In the genomic region with DNA sequence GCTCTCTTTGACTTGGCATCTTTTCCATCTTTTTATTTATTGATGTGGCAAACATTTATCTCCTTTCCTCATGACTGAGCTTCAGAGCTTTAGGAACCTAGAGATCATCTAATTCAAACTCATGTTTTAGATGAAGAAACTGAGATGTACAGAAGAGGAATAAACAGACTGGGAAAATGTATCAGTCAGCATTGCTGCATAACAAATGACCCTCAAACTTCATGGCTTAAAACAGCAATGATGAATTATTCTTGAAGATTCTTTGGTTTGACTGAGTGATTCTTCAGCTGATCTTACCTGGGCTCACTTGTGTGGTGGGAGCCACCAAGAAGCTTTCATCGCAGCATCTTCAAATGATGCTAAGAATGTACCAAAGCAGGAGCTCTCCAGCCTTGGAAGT, we compare ENCODE assay signal across 2 cellular contexts.
A peak's percentile ranks its signal among the peaks of the same experiment; 100 is the strongest.
TF ChIP-seq lines count a peak whose summit lies in the region.

No MANE protein-coding gene starts in this region.

TF ChIP-seq in HEK293, 187 proteins besides CTCF, POLR2A, EP300 and RAD21:
- peak; percentile 93 for TF ChIP-seq RBAK (tag by site-specific recombination; IDR thresholded peaks at IDR 0.05)
- TF ChIP-seq ZNF677 (tag by site-specific recombination; IDR thresholded peaks at IDR 0.05) = no peak
- TF ChIP-seq ZNF184 (tag by site-specific recombination; IDR thresholded peaks at IDR 0.05) = no peak

TF ChIP-seq in K562, 482 proteins besides CTCF, POLR2A, EP300 and RAD21:
- peak; percentile 81 for TF ChIP-seq RBM25 (IDR thresholded peaks at IDR 0.05; ENCODE audit: low read depth, low read length, severe bottlenecking)
- TF ChIP-seq CBX3 (IDR thresholded peaks at IDR 0.05; ENCODE audit: borderline replicate concordance in 1 of 2, low read length in 2 of 2) = peak in 1 of 2 experiments; percentile 44; a peak in 1 of 3 replicates
- no peak for TF ChIP-seq RBM14 (IDR thresholded peaks at IDR 0.05; ENCODE audit: borderline replicate concordance, insufficient read depth, low read depth, low read length)
- TF ChIP-seq BCOR (IDR thresholded peaks at IDR 0.05) = peak; percentile 78
